In genomic region chrX:22378296-22378695, GRCh38 we compare ENCODE assay signal across 17 cellular contexts.
DNase-seq lines count a peak whose midpoint lies in the region; ATAC-seq, FAIRE-seq and TF ChIP-seq lines count a peak whose summit lies in the region.
"Had no signal": no experiment of that assay in that cellular context is flagged by ENCODE, and none has a peak within 500 bp of the region (broad histone marks: within the 10 kb centered on the region; RNA-seq: fewer than 3 reads in every experiment).

No MANE protein-coding gene starts in this region.

- H3K4me3 ChIP-seq in endothelial cell of umbilical vein (replicated peaks in 1 of 3; ENCODE audit: insufficient read depth in 1 of 3, low read depth in 1 of 3, low read length in 3 of 3) (no peak overlapping the region), heart right ventricle (no peak overlapping the region)

- BruUV-seq in endothelial cell of umbilical vein (replicated peaks; lab: Mats Ljungman, UMichigan): no TSS peak

- H4K20me1 ChIP-seq in endothelial cell of umbilical vein (replicated peaks; ENCODE audit: control insufficient read depth, extremely low read depth, insufficient read depth, low read length): no peaks in the 10 kb centered on the region

- POLR2A ChIA-PET in endothelial cell of umbilical vein (lab: Charles Lee): no interaction called here

- dilution Hi-C loops in endothelial cell of umbilical vein (cut with MboI; ENCODE audit: extremely low pct_ligation_motif_present, low sequenced_read_pairs): no loop called here

- no peaks in the 10 kb centered on the region for H3K27me3 ChIP-seq in endothelial cell of umbilical vein (ENCODE audit: control insufficient read depth in 2 of 2, insufficient read depth in 2 of 2, low read length in 2 of 2)
- no peaks in the 10 kb centered on the region for H3K27me3 ChIP-seq in heart right ventricle

- H3K9ac ChIP-seq in endothelial cell of umbilical vein (replicated peaks; ENCODE audit: extremely low read depth, insufficient read depth, low read length): no peak overlapping the region

- peak; percentile 66 for FAIRE-seq in endothelial cell of umbilical vein (lab: Jason Lieb, UNC)

- TF ChIP-seq CTCF in endothelial cell of umbilical vein (IDR thresholded peaks at IDR 0.05; ENCODE audit: extremely low read depth in 1 of 2, insufficient read depth in 1 of 2, low read depth in 1 of 2, low read length in 2 of 2): no peak
- TF ChIP-seq CTCF in heart right ventricle (IDR thresholded peaks at IDR 0.05): no peak

- H3K27ac ChIP-seq in endothelial cell of umbilical vein (ENCODE audit: insufficient read depth, low read depth, low read length): no peak overlapping the region
- no peak overlapping the region for H3K27ac ChIP-seq in heart right ventricle
- H3K27ac ChIP-seq: HL-60 had no signal

- no peaks in the 10 kb centered on the region for H3K79me2 ChIP-seq in endothelial cell of umbilical vein (ENCODE audit: control insufficient read depth, insufficient read depth, low read length)

- no peaks in the 10 kb centered on the region for H3K36me3 ChIP-seq in endothelial cell of umbilical vein (ENCODE audit: control insufficient read depth in 2 of 2, extremely low read depth in 1 of 2, insufficient read depth in 2 of 2, low read length in 2 of 2)
- no peaks in the 10 kb centered on the region for H3K36me3 ChIP-seq in heart right ventricle

- H2AFZ ChIP-seq in endothelial cell of umbilical vein (ENCODE audit: low read depth, low read length): no peak overlapping the region

- DNase-seq in EH (ENCODE audit: low read depth) (peak; percentile 37), LHCN-M2 (ENCODE audit: low read depth) (peak; percentile 61), endothelial cell of umbilical vein (ENCODE audit: low read depth, low spot score) (no peak), putamen (ENCODE audit: low spot score) (peak; percentile 5), heart right ventricle (no peak), DMS153 (lab: John Stamatoyannopoulos, UW) (no peak), epidermal melanocyte (ENCODE audit: insufficient read length, low spot score) (no peak)
- DNase-seq: Calu3; CD4-positive, alpha-beta T cell; H7; NCI-H1417 treated with DMSO at 0.1 percent for 48 hours; NCI-H1930; NCI-H446; NK-92 treated with Interleukin-12 subunit alpha and Interleukin-12 subunit beta, amount 100 ng/mL, for 24 hours; RPMI8226 had no signal

- WGBS in heart right ventricle, 2 donors: 65 to 77% methylated on average over 4 of the region's 4 CpGs

- ATAC-seq in heart right ventricle (no peak), HG03520 (IDR thresholded peaks at IDR 0.05; ENCODE audit: unreplicated experiment) (no peak)

- CTCF ChIA-PET in endothelial cell of umbilical vein (lab: Charles Lee): no interaction called here

- intact Hi-C loops in endothelial cell of umbilical vein (cut with micrococcal nuclease) (no loop called here), heart right ventricle (cut with DNase I) (no loop called here)

- no peaks in the 10 kb centered on the region for H3K9me3 ChIP-seq in endothelial cell of umbilical vein (replicated peaks; ENCODE audit: control insufficient read depth, insufficient read depth, low read length)
- peaks cover 0 to 17% (median 0%) of the 10 kb centered on the region in 11 donors for H3K9me3 ChIP-seq in heart right ventricle

- H3K9me1 ChIP-seq in endothelial cell of umbilical vein (replicated peaks; ENCODE audit: control insufficient read depth, extremely low read depth, insufficient read depth, low read length): no peaks in the 10 kb centered on the region

- H3K4me2 ChIP-seq in endothelial cell of umbilical vein (ENCODE audit: insufficient read depth, low read length): no peak overlapping the region

- TF ChIP-seq POLR2A in endothelial cell of umbilical vein (IDR thresholded peaks at IDR 0.05; ENCODE audit: low read depth, low read length): no peak

- H3K4me1 ChIP-seq in endothelial cell of umbilical vein (ENCODE audit: control insufficient read depth, extremely low read depth, insufficient read depth, low read length) (peaks cover 11% of the 10 kb centered on the region), heart right ventricle (no peaks in the 10 kb centered on the region)

TF ChIP-seq in endothelial cell of umbilical vein, 7 proteins besides CTCF, POLR2A, EP300 and RAD21:
- TF ChIP-seq GATA2 (IDR thresholded peaks at IDR 0.05; ENCODE audit: insufficient read depth, insufficient read length, low read depth, low read length): peak; percentile 38
- no peak for TF ChIP-seq JUN (IDR thresholded peaks at IDR 0.05; ENCODE audit: borderline replicate concordance, insufficient read depth, insufficient read length, low read depth)
TF ChIP-seq in endothelial cell of umbilical vein: peak in this region for 1.

Comparison
In these comparisons a context has a peak if more than half of its experiments do, and no peak if none do; other contexts are left out.
1. DNase-seq: peak in EH (single experiment), LHCN-M2 (single experiment) and putamen (single experiment); none in endothelial cell of umbilical vein (single experiment), heart right ventricle (0 of 2), DMS153 (single experiment) and epidermal melanocyte (single experiment).